In the genomic region with DNA sequence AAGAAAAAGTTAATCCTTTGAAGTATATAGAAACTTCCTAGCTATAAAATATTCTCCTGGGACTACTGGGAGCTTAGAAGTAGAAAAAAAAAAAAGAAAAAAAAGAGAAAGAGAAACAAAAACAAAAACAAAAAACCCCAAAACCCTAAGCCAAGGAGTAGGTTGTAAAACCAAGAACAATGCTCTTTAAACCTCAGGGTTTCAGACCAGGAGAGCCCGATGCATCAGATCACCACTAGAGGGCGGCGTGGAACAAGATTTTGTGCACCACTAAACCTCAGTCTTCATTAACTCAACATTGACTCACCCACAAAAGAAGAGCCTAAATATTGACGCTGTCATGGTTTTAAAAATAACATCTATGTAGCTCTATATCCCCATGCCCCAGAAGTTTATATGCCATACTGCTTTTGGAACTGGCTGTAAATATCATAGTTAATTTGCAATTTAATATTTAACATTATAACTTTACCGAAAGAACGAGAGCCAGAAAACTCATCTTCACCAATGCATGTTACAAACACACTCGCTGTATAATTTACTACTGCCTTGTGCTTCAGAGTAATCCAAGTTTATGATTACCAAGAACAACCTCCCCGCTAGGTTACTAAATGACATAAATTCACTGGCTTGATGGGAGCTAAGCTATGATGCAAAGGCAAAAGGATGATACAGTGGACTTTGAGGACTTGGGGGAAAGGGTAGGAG, we compare ENCODE assay signal across 8 cellular contexts. TPM values are rescaled to one million over a fixed set of nuclear protein-coding genes. Genes with fewer than 3 reads are reported as not detected.
DNase-seq lines count a peak whose midpoint lies in the region; ATAC-seq and TF ChIP-seq lines count a peak whose summit lies in the region.

No MANE protein-coding gene starts in this region.

- WGBS in psoas muscle, 3 donors, result 41 to 47% (median 46%) methylated on average over 8 of the region's 8 CpGs

- peaks cover 10% of the 10 kb centered on the region for H3K4me1 Mint-ChIP-seq in activated naive CD8-positive, alpha-beta T cell treated with anti-CD3 and anti-CD28 coated beads, Interleukin-2, amount 10 ng/mL, durations not matched to agents 7 days and 5 days

- TF ChIP-seq CTCF in GM10266 (IDR thresholded peaks at IDR 0.05; ENCODE audit: control insufficient read depth, insufficient read depth, low read depth, missing control alignments) (peak; percentile 91), SU-DHL-6 (IDR thresholded peaks at IDR 0.05; ENCODE audit: insufficient read depth, low read length, poor library complexity, severe bottlenecking) (peak; percentile 98), psoas muscle (IDR thresholded peaks at IDR 0.05) (peak; percentile 92)

- H3K4me2 ChIP-seq in SU-DHL-6 (ENCODE audit: low read depth, low read length, poor library complexity, severe bottlenecking), result no peak overlapping the region

- H3K9ac ChIP-seq in SU-DHL-6 (ENCODE audit: low read length), result no peak overlapping the region

- no peaks in the 10 kb centered on the region for H3K79me2 ChIP-seq in SU-DHL-6 (ENCODE audit: insufficient read depth, low read length)

- H3K27ac ChIP-seq in SU-DHL-6 (ENCODE audit: low read depth, low read length), result no peak overlapping the region
- H3K27ac ChIP-seq in psoas muscle, result peak overlapping the region; percentile 46

- peak; percentile 75 for DNase-seq in GM10266 (ENCODE audit: extremely low spot score)
- peak; percentile 25 for DNase-seq in NCI-H1092 treated with DMSO at 0.1 percent for 48 hours (lab: John Stamatoyannopoulos, UW)
- peak; percentile 74 for DNase-seq in activated naive CD8-positive, alpha-beta T cell treated with anti-CD3 and anti-CD28 coated beads, Interleukin-2, amount 10 ng/mL, durations not matched to agents 7 days and 5 days
- DNase-seq in cardiac septum (ENCODE audit: low spot score), result peak; percentile 84
- DNase-seq in psoas muscle, result peak; percentile 76 to 89

- H3K4me1 ChIP-seq in psoas muscle, result peaks cover 3% of the 10 kb centered on the region

- H3K36me3 Mint-ChIP-seq in activated naive CD8-positive, alpha-beta T cell treated with anti-CD3 and anti-CD28 coated beads, Interleukin-2, amount 10 ng/mL, durations not matched to agents 7 days and 5 days, result peaks cover 6% of the 10 kb centered on the region

- H3K36me3 ChIP-seq in SU-DHL-6 (ENCODE audit: low read length), result peaks cover 36% of the 10 kb centered on the region
- peaks cover 0 to 76% of the 10 kb centered on the region in 2 donors for H3K36me3 ChIP-seq in psoas muscle (ENCODE audit: insufficient read depth in 1 of 2, low read depth in 1 of 2)

- POLR2A ChIA-PET in activated naive CD8-positive, alpha-beta T cell treated with anti-CD3 and anti-CD28 coated beads, Interleukin-2, amount 10 ng/mL, durations not matched to agents 7 days and 5 days (lab: Charles Lee), result interaction anchor here (0.6 to 1.4 kb wide), 4 partner anchors 9 to 636 kb away, joined by 3 to 7 read pairs (median 4); no protein-coding TSS in a partner anchor

- H3K4me3 Mint-ChIP-seq in activated naive CD8-positive, alpha-beta T cell treated with anti-CD3 and anti-CD28 coated beads, Interleukin-2, amount 10 ng/mL, durations not matched to agents 7 days and 5 days, result no peak overlapping the region

- ATAC-seq in HG02571 (IDR thresholded peaks at IDR 0.05; ENCODE audit: unreplicated experiment), result peak; percentile 85
- ATAC-seq in activated naive CD8-positive, alpha-beta T cell treated with anti-CD3 and anti-CD28 coated beads, Interleukin-2, amount 10 ng/mL, durations not matched to agents 7 days and 5 days (ENCODE audit: low read depth), result peak; percentile 97
- ATAC-seq in psoas muscle, result peak; percentile 94 to 99 (median 96)
- ATAC-seq in GM19328 (IDR thresholded peaks at IDR 0.05; ENCODE audit: unreplicated experiment), result no peak

- H3K9me3 Mint-ChIP-seq in activated naive CD8-positive, alpha-beta T cell treated with anti-CD3 and anti-CD28 coated beads, Interleukin-2, amount 10 ng/mL, durations not matched to agents 7 days and 5 days, result no peaks in the 10 kb centered on the region

- H3K9me2 ChIP-seq in SU-DHL-6 (replicated peaks; ENCODE audit: insufficient read depth, low read length), result no peaks in the 10 kb centered on the region

- no peaks in the 10 kb centered on the region for H3K27me3 ChIP-seq in SU-DHL-6 (ENCODE audit: low read length)
- no peaks in the 10 kb centered on the region for H3K27me3 ChIP-seq in psoas muscle (ENCODE audit: insufficient read depth in 3 of 3, low read length in 2 of 3)

- H3F3A ChIP-seq in SU-DHL-6 (ENCODE audit: insufficient read depth), result peaks cover 11% of the 10 kb centered on the region

- intact Hi-C loops in cardiac septum (cut with DNase I) (loop anchor here (5.0 kb wide), 1 partner anchor 272 kb away; no protein-coding TSS in a partner anchor), psoas muscle (cut with DNase I) (loop anchor here in 1 of 2 donors (1.0 kb wide), 1 partner anchor 275 kb away; no protein-coding TSS in a partner anchor)

- H2AFZ ChIP-seq in SU-DHL-6 (ENCODE audit: low read depth, low read length, severe bottlenecking), result no peak overlapping the region

- H3K4me3 ChIP-seq in SU-DHL-6 (ENCODE audit: insufficient read depth, low read length, poor library complexity, severe bottlenecking), result no peak overlapping the region
- no peak overlapping the region for H3K4me3 ChIP-seq in psoas muscle

- no peaks in the 10 kb centered on the region for H3K27me3 Mint-ChIP-seq in activated naive CD8-positive, alpha-beta T cell treated with anti-CD3 and anti-CD28 coated beads, Interleukin-2, amount 10 ng/mL, durations not matched to agents 7 days and 5 days

- H3K27ac Mint-ChIP-seq in activated naive CD8-positive, alpha-beta T cell treated with anti-CD3 and anti-CD28 coated beads, Interleukin-2, amount 10 ng/mL, durations not matched to agents 7 days and 5 days, result no peak overlapping the region

- H3K9me3 ChIP-seq in SU-DHL-6 (ENCODE audit: insufficient read depth, low read length) (no peaks in the 10 kb centered on the region), psoas muscle (no peaks in the 10 kb centered on the region)

- no peaks in the 10 kb centered on the region for H4K20me1 ChIP-seq in SU-DHL-6 (ENCODE audit: low read depth, low read length)

RNA-seq across cellular contexts. Expression of a gene that starts 19.2 kb away (rescaled TPM):
- total RNA-seq in activated naive CD8-positive, alpha-beta T cell treated with anti-CD3 and anti-CD28 coated beads, Interleukin-2, amount 10 ng/mL, durations not matched to agents 7 days and 5 days, result 10 to 100 TPM; 16.4 to 18.4 TPM
- 31.8 TPM for total RNA-seq in cardiac septum
- 10 to 100 TPM; 20.5 to 31.9 (median 23.2) TPM for total RNA-seq in psoas muscle
- polyA plus RNA-seq in psoas muscle, result 10 to 100 TPM; 17.9 to 20.1 (median 18.0) TPM

Comparison
In these comparisons a context has a peak if more than half of its experiments do, and no peak if none do; other contexts are left out.
1. DNase-seq: peak in every context shown above with its lines; median percentile 84 in cardiac septum; 82 in psoas muscle; 75 in GM10266; 74 in activated naive CD8-positive, alpha-beta T cell treated with anti-CD3 and anti-CD28 coated beads, Interleukin-2, amount 10 ng/mL, durations not matched to agents 7 days and 5 days; 25 in NCI-H1092 treated with DMSO at 0.1 percent for 48 hours.